In genomic region chr7:80028717-80029116, GRCh38 we compare ENCODE assay signal across 4 cellular contexts.
TF ChIP-seq lines count a peak whose summit lies in the region.

No MANE protein-coding gene starts in this region.

TF ChIP-seq in SK-N-SH, 30 proteins besides CTCF, POLR2A, EP300 and RAD21:
- TF ChIP-seq MAX (IDR thresholded peaks at IDR 0.05; ENCODE audit: low read depth), result no peak
- no peak for TF ChIP-seq MXI1 (IDR thresholded peaks at IDR 0.05; ENCODE audit: low read depth, low read length)
- TF ChIP-seq EZH2phosphoT487 (IDR thresholded peaks at IDR 0.05; ENCODE audit: borderline replicate concordance, low read depth), result no peak
- no peak for TF ChIP-seq ZBTB33 (IDR thresholded peaks at IDR 0.05; ENCODE audit: borderline replicate concordance, low read depth)
- no peak for TF ChIP-seq RCOR1 (IDR thresholded peaks at IDR 0.05; ENCODE audit: low read length)
- TF ChIP-seq PBX3 (IDR thresholded peaks at IDR 0.05), result no peak
- TF ChIP-seq IRF3 (IDR thresholded peaks at IDR 0.05; ENCODE audit: low read depth, low read length), result no peak
- TF ChIP-seq TEAD4 (IDR thresholded peaks at IDR 0.05; ENCODE audit: borderline replicate concordance, insufficient read depth), result no peak
- TF ChIP-seq TAF1 (IDR thresholded peaks at IDR 0.05; ENCODE audit: borderline replicate concordance, low read depth, low read length), result no peak
- TF ChIP-seq YY1 (IDR thresholded peaks at IDR 0.05; ENCODE audit: low read depth), result no peak
TF ChIP-seq in SK-N-SH: peak in this region for 0.

TF ChIP-seq in SK-N-SH treated with all-trans-retinoic acid at 6 μM for 48 hours, 23 proteins besides CTCF, POLR2A, EP300 and RAD21 (continues in another document):
- TF ChIP-seq POU6F1 (CRISPR knock-in tag; IDR thresholded peaks at IDR 0.05; ENCODE audit: borderline replicate concordance, low read depth), result no peak
- no peak for TF ChIP-seq ISL1 (CRISPR knock-in tag; IDR thresholded peaks at IDR 0.05)
- no peak for TF ChIP-seq TOX (CRISPR knock-in tag; IDR thresholded peaks at IDR 0.05; ENCODE audit: borderline replicate concordance)
- no peak for TF ChIP-seq CSDC2 (CRISPR knock-in tag; IDR thresholded peaks at IDR 0.05)
- TF ChIP-seq GLIS3 (CRISPR knock-in tag; IDR thresholded peaks at IDR 0.05), result no peak
- TF ChIP-seq PATZ1 (CRISPR knock-in tag; IDR thresholded peaks at IDR 0.05; ENCODE audit: borderline replicate concordance), result no peak
- no peak for TF ChIP-seq ARNTL (CRISPR knock-in tag; IDR thresholded peaks at IDR 0.05; ENCODE audit: borderline replicate concordance, low read depth)
- no peak for TF ChIP-seq RARB (CRISPR knock-in tag; IDR thresholded peaks at IDR 0.05)
- no peak for TF ChIP-seq ZC3H10 (CRISPR knock-in tag; IDR thresholded peaks at IDR 0.05)
- TF ChIP-seq ZNF8 (CRISPR knock-in tag; IDR thresholded peaks at IDR 0.05), result no peak
- no peak for TF ChIP-seq SNAI2 (CRISPR knock-in tag; IDR thresholded peaks at IDR 0.05)

TF ChIP-seq in HCT116, 20 proteins besides CTCF, POLR2A, EP300 and RAD21:
- TF ChIP-seq REST (IDR thresholded peaks at IDR 0.05; ENCODE audit: low read depth) (no peak), ELF1 (IDR thresholded peaks at IDR 0.05; ENCODE audit: borderline replicate concordance, low read depth) (no peak), SRF (IDR thresholded peaks at IDR 0.05; ENCODE audit: low read depth) (no peak), ZBTB33 (IDR thresholded peaks at IDR 0.05; ENCODE audit: extremely low read depth, insufficient replicate concordance, low read length) (no peak), EGR1 (IDR thresholded peaks at IDR 0.05; ENCODE audit: low read depth) (no peak), EZH2 (IDR thresholded peaks at IDR 0.05) (no peak), YY1 (IDR thresholded peaks at IDR 0.05; ENCODE audit: extremely low read depth, insufficient replicate concordance, low read depth, low read length) (no peak), CEBPB (IDR thresholded peaks at IDR 0.05; ENCODE audit: low read depth) (no peak), TCF7L2 (IDR thresholded peaks at IDR 0.05; ENCODE audit: borderline replicate concordance, extremely low read depth, insufficient read depth, insufficient read length) (no peak)

TF ChIP-seq in IMR-90, 13 proteins besides CTCF, POLR2A, EP300 and RAD21:
- TF ChIP-seq MXI1 (IDR thresholded peaks at IDR 0.05; ENCODE audit: borderline replicate concordance, low read depth, low read length) (no peak), MAZ (IDR thresholded peaks at IDR 0.05; ENCODE audit: borderline replicate concordance, low read depth, low read length) (no peak), BHLHE40 (IDR thresholded peaks at IDR 0.05; ENCODE audit: low read depth, low read length) (no peak), NFE2L2 (IDR thresholded peaks at IDR 0.05; ENCODE audit: low read depth, low read length) (no peak), USF2 (IDR thresholded peaks at IDR 0.05; ENCODE audit: low read depth, low read length) (no peak), RCOR1 (IDR thresholded peaks at IDR 0.05; ENCODE audit: insufficient replicate concordance, low read length) (no peak), CHD1 (IDR thresholded peaks at IDR 0.05; ENCODE audit: low read depth, low read length) (no peak), CEBPB (IDR thresholded peaks at IDR 0.05; ENCODE audit: low read depth, low read length) (no peak), SMC3 (IDR thresholded peaks at IDR 0.05; ENCODE audit: low read depth, low read length) (no peak), ELK1 (IDR thresholded peaks at IDR 0.05; ENCODE audit: borderline replicate concordance, low read depth, low read length) (no peak), RFX5 (IDR thresholded peaks at IDR 0.05; ENCODE audit: low read depth, low read length) (no peak), FOS (IDR thresholded peaks at IDR 0.05; ENCODE audit: low read depth, low read length) (no peak), MAFK (IDR thresholded peaks at IDR 0.05; ENCODE audit: low read depth, low read length) (no peak)
TF ChIP-seq in IMR-90: peak in this region for 0.
